Comparison of ENCODE assay signal across 22 cellular contexts in genomic region chr10:107970512-107970911, GRCh38.
"Had no signal": no experiment of that assay in that cellular context is flagged by ENCODE, and none has a peak within 500 bp of the region (broad histone marks: within the 10 kb centered on the region; RNA-seq: fewer than 3 reads in every experiment).

No MANE protein-coding gene starts in this region.

- H3K4me1 ChIP-seq: heart right ventricle, left ventricle myocardium inferior, lower lobe of right lung, parathyroid adenoma, prostate gland, right lobe of liver, suprapubic skin, thyroid gland had no signal

- H3K4me3 ChIP-seq: heart right ventricle, left ventricle myocardium inferior, lower lobe of right lung, prostate gland, right lobe of liver, suprapubic skin, thyroid gland had no signal

- H3K9ac ChIP-seq: parathyroid adenoma had no signal

- H3K27ac ChIP-seq: heart right ventricle, left ventricle myocardium inferior, lower lobe of right lung, parathyroid adenoma, prostate gland, right lobe of liver, suprapubic skin, thyroid gland had no signal

- ATAC-seq: effector memory CD8-positive, alpha-beta T cell; heart right ventricle; left cardiac atrium; lower lobe of right lung; right lobe of liver; stimulated activated effector memory CD8-positive, alpha-beta T cell treated with anti-CD3 and anti-CD28 coated beads, Interleukin-12 subunit alpha, Interleukin-12 subunit beta, amount 100 ng/mL, for 72 hours; stimulated activated naive CD8-positive, alpha-beta T cell treated with anti-CD3 and anti-CD28 coated beads, Interleukin-15, Interleukin-2, amounts not matched to agents 100 U/mL and 50 U/mL, for 24 hours had no signal

- H3K36me3 Mint-ChIP-seq: immature natural killer cell; naive B cell; stimulated activated effector memory CD8-positive, alpha-beta T cell treated with anti-CD3 and anti-CD28 coated beads, Interleukin-12 subunit alpha, Interleukin-12 subunit beta, amount 100 ng/mL, for 72 hours; type B pancreatic cell had no signal

- H3K27me3 ChIP-seq: heart right ventricle, right lobe of liver, suprapubic skin, thyroid gland had no signal

- H3K27ac Mint-ChIP-seq: effector memory CD8-positive, alpha-beta T cell; immature natural killer cell; naive B cell; nephron progenitor cell; stimulated activated effector memory CD8-positive, alpha-beta T cell treated with anti-CD3 and anti-CD28 coated beads, Interleukin-12 subunit alpha, Interleukin-12 subunit beta, amount 100 ng/mL, for 72 hours; type B pancreatic cell had no signal

- H3K36me3 ChIP-seq: heart right ventricle, left ventricle myocardium inferior, lower lobe of right lung, prostate gland, right lobe of liver, suprapubic skin, thyroid gland had no signal

- H2AFZ ChIP-seq: parathyroid adenoma had no signal

- DNase-seq: effector memory CD8-positive, alpha-beta T cell; erythroblast; foreskin melanocyte; heart right ventricle; immature natural killer cell; kidney; left cardiac atrium; left ventricle myocardium inferior; lower lobe of right lung; mesendoderm; naive B cell; nephron progenitor cell; right lobe of liver; stimulated activated CD4-positive, alpha-beta T cell treated with anti-CD3 and anti-CD28 coated beads, Interleukin-4, amount 100 ng/mL, for 1 hour; stimulated activated CD8-positive, alpha-beta memory T cell treated with anti-CD3 and anti-CD28 coated beads, Interleukin-4, amount 100 ng/mL, for 48 hours; stimulated activated naive CD8-positive, alpha-beta T cell treated with anti-CD3 and anti-CD28 coated beads, Interleukin-15, Interleukin-2, amounts not matched to agents 100 U/mL and 50 U/mL, for 24 hours; thyroid gland had no signal

- H3K9me3 ChIP-seq: lower lobe of right lung, prostate gland, right lobe of liver, suprapubic skin, thyroid gland had no signal

- H3K27me3 Mint-ChIP-seq: effector memory CD8-positive, alpha-beta T cell; naive B cell; type B pancreatic cell had no signal

- H3K4me1 Mint-ChIP-seq: immature natural killer cell; naive B cell; nephron progenitor cell; stimulated activated effector memory CD8-positive, alpha-beta T cell treated with anti-CD3 and anti-CD28 coated beads, Interleukin-12 subunit alpha, Interleukin-12 subunit beta, amount 100 ng/mL, for 72 hours had no signal

- H3K79me2 ChIP-seq: parathyroid adenoma had no signal

- H3K4me3 Mint-ChIP-seq: effector memory CD8-positive, alpha-beta T cell; immature natural killer cell; naive B cell; nephron progenitor cell; stimulated activated effector memory CD8-positive, alpha-beta T cell treated with anti-CD3 and anti-CD28 coated beads, Interleukin-12 subunit alpha, Interleukin-12 subunit beta, amount 100 ng/mL, for 72 hours; type B pancreatic cell had no signal
